In genomic region chr17:5282639-5283217, GRCh38 we compare ENCODE assay signal across 1 cellular context.
TF ChIP-seq lines count a peak whose summit lies in the region.

No MANE protein-coding gene starts in this region.

TF ChIP-seq in GM12878, 131 proteins besides CTCF, POLR2A, EP300 and RAD21:
- TF ChIP-seq EGR1 (IDR thresholded peaks at IDR 0.05; ENCODE audit: borderline replicate concordance in 1 of 2, low read depth in 2 of 2, low read length in 2 of 2) (peak in 1 of 2 experiments; percentile 69; a peak in 1 of 3 replicates), CHD2 (IDR thresholded peaks at IDR 0.05; ENCODE audit: borderline replicate concordance, low read depth, low read length) (no peak), USF1 (IDR thresholded peaks at IDR 0.05; ENCODE audit: borderline replicate concordance, extremely low read length, insufficient read depth, low read depth, low read length) (peak; percentile 35), MXI1 (IDR thresholded peaks at IDR 0.05; ENCODE audit: low read depth, low read length) (peak; percentile 47; the same call in 1 of the 2 replicates)
